8 cellular contexts compared by ENCODE assay signal in genomic region chr1:45384213-45384612, GRCh38. TPM values are rescaled to one million over a fixed set of nuclear protein-coding genes. Genes with fewer than 3 reads are reported as not detected.
DNase-seq lines count a peak whose midpoint lies in the region; ATAC-seq, FAIRE-seq and TF ChIP-seq lines count a peak whose summit lies in the region.
"Not testable (repeated sequence)": the region's sequence is repeated elsewhere in the genome, so short reads cannot be mapped to it uniquely, and the experiment has no call there.
"Had no signal": no experiment of that assay in that cellular context is flagged by ENCODE, and none has a peak within 500 bp of the region (broad histone marks: within the 10 kb centered on the region; RNA-seq: fewer than 3 reads in every experiment).

No MANE protein-coding gene starts in this region.

- not testable (repeated sequence) for TF ChIP-seq POLR2A in K562 (conservative IDR thresholded peaks at IDR 0.05)

- TF ChIP-seq RAD21 in K562 (CRISPR knock-in tag; conservative IDR thresholded peaks at IDR 0.05 in 1 of 2, IDR thresholded peaks at IDR 0.05 in 1 of 2), result not testable (repeated sequence)

- H3K4me1 Mint-ChIP-seq in memory B cell, result not testable (repeated sequence)

- H3K36me3 ChIP-seq in K562 (ENCODE audit: control insufficient read depth, insufficient read depth, low read length), result not testable (repeated sequence)

- not testable (repeated sequence) for H3K4me1 ChIP-seq in K562 (replicated peaks in 1 of 2; ENCODE audit: control insufficient read depth in 2 of 2, insufficient read depth in 2 of 2, low read length in 2 of 2)

- ATAC-seq in K562; memory B cell (ENCODE audit: low read depth): not testable (repeated sequence)

- H4K20me1 ChIP-seq in K562 (replicated peaks; ENCODE audit: control insufficient read depth, insufficient read depth, low read length), result not testable (repeated sequence)

- peak overlapping the region; percentile 73 for H3K27ac ChIP-seq in VCaP
- not testable (repeated sequence) for H3K27ac ChIP-seq in K562 (ENCODE audit: extremely low read depth, low read depth, low read length)

- WGBS in K562 (ENCODE audit: insufficient coverage, low coverage, missing lambda C conversion rate), result 20% methylated on average over 4 of the region's 4 CpGs

- not testable (repeated sequence) for H3K9me3 ChIP-seq in K562 (replicated peaks; ENCODE audit: control insufficient read depth, insufficient read depth, low read depth, low read length)

- not testable (repeated sequence) for BruUV-seq in K562 (replicated peaks; lab: Mats Ljungman, UMichigan)

- TF ChIP-seq CTCF in VCaP (conservative IDR thresholded peaks at IDR 0.05); K562 (IDR thresholded peaks at IDR 0.05 in 2 of 3, conservative IDR thresholded peaks at IDR 0.05 in 1 of 3; ENCODE audit: insufficient read depth in 2 of 3, low read depth in 1 of 3, low read length in 3 of 3): not testable (repeated sequence)

- not testable (repeated sequence) for DNase-seq in K562 (ENCODE audit: extremely low read depth in 1 of 4, low spot score in 3 of 4); memory B cell (ENCODE audit: low spot score in 2 of 2)

- POLR2A ChIA-PET in K562 (lab: Yijun Ruan, JAX), result interaction anchor here (0.6 to 1.4 kb wide), 3 partner anchors 10 to 60 kb away, joined by 4 to 5 read pairs (median 4); no protein-coding TSS in a partner anchor

- H3K9ac ChIP-seq in K562 (ENCODE audit: insufficient read depth in 1 of 2, low read depth in 2 of 2, low read length in 2 of 2), result not testable (repeated sequence)

- not testable (repeated sequence) for H3K4me3 ChIP-seq in K562

- intact Hi-C loops in K562 (cut with micrococcal nuclease), result not testable (repeated sequence)

- peak overlapping the region; percentile 1 for H3K27ac Mint-ChIP-seq in memory B cell

- not testable (repeated sequence) for TF ChIP-seq EP300 in K562 (IDR thresholded peaks at IDR 0.05; ENCODE audit: low read length)

- not testable (repeated sequence) for H3K4me2 ChIP-seq in K562 (ENCODE audit: insufficient read depth, low read length)

- FAIRE-seq in K562 (lab: Jason Lieb, UNC), result not testable (repeated sequence)

- H3K79me2 ChIP-seq in K562 (ENCODE audit: control insufficient read depth, insufficient read depth, low read length), result not testable (repeated sequence)

- in situ Hi-C loops in K562 (cut with MboI), result not testable (repeated sequence)

- CTCF ChIA-PET in K562 (lab: Yijun Ruan, JAX; ENCODE audit: low intra/inter-chr PET ratio), result not testable (repeated sequence)

- not testable (repeated sequence) for H3K27me3 ChIP-seq in K562 (ENCODE audit: control insufficient read depth in 2 of 2, insufficient read depth in 2 of 2, low read length in 2 of 2)

- H3K4me3 Mint-ChIP-seq in memory B cell, result not testable (repeated sequence)

- H3K9me3 Mint-ChIP-seq in memory B cell, result not testable (repeated sequence)

- not testable (repeated sequence) for H2AFZ ChIP-seq in K562 (ENCODE audit: low read depth, low read length)

- peaks cover 21% of the 10 kb centered on the region for H3K36me3 Mint-ChIP-seq in memory B cell

- H3K9me1 ChIP-seq in K562 (ENCODE audit: control insufficient read depth, insufficient read depth, low read length), result not testable (repeated sequence)

- not testable (repeated sequence) for H3K27me3 Mint-ChIP-seq in memory B cell

TF ChIP-seq in K562, 482 proteins besides CTCF, POLR2A, EP300 and RAD21:
- TF ChIP-seq, protein P1, sequence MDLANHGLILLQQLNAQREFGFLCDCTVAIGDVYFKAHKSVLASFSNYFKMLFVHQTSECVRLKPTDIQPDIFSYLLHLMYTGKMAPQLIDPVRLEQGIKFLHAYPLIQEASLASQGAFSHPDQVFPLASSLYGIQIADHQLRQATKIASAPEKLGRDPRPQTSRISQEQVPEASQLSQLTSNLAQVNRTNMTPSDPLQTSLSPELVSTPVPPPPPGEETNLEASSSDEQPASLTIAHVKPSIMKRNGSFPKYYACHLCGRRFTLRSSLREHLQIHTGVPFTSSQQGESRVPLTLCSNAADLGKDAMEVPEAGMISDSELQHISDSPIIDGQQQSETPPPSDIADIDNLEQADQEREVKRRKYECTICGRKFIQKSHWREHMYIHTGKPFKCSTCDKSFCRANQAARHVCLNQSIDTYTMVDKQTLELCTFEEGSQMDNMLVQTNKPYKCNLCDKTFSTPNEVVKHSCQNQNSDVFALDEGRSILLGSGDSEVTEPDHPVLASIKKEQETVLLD (IDR thresholded peaks at IDR 0.05), result peak; percentile 49; the same call in 1 of the 2 replicates
- TF ChIP-seq DACH1 (IDR thresholded peaks at IDR 0.05; ENCODE audit: partially characterized antibody) (peak; percentile 98), GATA2 (CRISPR knock-in tag; IDR thresholded peaks at IDR 0.05) (0 out of 2 replicates have a peak, but pooled peaks have one; percentile 46)

RNA-seq across cellular contexts. Expression of gene MUTYH, which starts 44.0 kb away (rescaled TPM):
- total RNA-seq in K562 (2011; cell fraction: chromatin; rRNA removed; ENCODE audit: low replicate concordance), result 71.8 and 131 TPM in 2 replicates
- total RNA-seq in K562 (2011; cell fraction: nucleolus; rRNA removed), result 89.7 and 95.8 TPM in 2 replicates
- total RNA-seq in K562 (2011; cell fraction: nucleoplasm; rRNA removed), result 74.4 and 78.0 TPM in 2 replicates
- total RNA-seq in K562 (2014; rRNA removed) (32.1 and 36.8 TPM in 2 replicates), K562 (2014; rRNA removed; fragmentation: Illumina TruSeq; extraction: Trizol) (13.0 and 16.5 TPM in 2 replicates), K562 (2015; rRNA removed; fragmentation: Illumina TruSeq; extraction: Trizol) (26.8 and 29.0 TPM in 2 replicates), K562 (2021) (36.1 and 37.8 TPM in 2 replicates)
- polyA plus RNA-seq in K562 (2011; rRNA removed) (23.6 and 39.9 TPM in 2 replicates), K562 (2014; fragmentation: Illumina TruSeq; extraction: Trizol) (32.7 and 35.6 TPM in 2 replicates), K562 (2014; fragmentation: Nextera tagmentation; extraction: Ambion mirVana) (1 to 10 TPM; 3.4 to 6.2 TPM), K562 (2014; rRNA removed) (46.2 and 53.5 TPM in 2 replicates)
- 31.3 and 41.8 TPM in 2 replicates for polyA plus RNA-seq in K562 (2011; cell fraction: cytosol; rRNA removed)
- polyA plus RNA-seq in K562 (2011; cell fraction: nucleus; rRNA removed), result 190 and 211 TPM in 2 replicates
- polyA plus RNA-seq in K562 (2012), result 30.0 and 54.0 TPM in 2 replicates
- polyA minus RNA-seq in K562 (2011; rRNA and poly(A)+ RNA removed), result 18.2 and 19.1 TPM in 2 replicates
- 9.2 and 10.9 TPM in 2 replicates for polyA minus RNA-seq in K562 (2011; cell fraction: cytosol; rRNA and poly(A)+ RNA removed)
- polyA minus RNA-seq in K562 (2011; cell fraction: nucleus; rRNA and poly(A)+ RNA removed), result 20.3 and 32.9 TPM in 2 replicates

RNA-seq across cellular contexts. Expression of gene TOE1, which starts 44.2 kb away (rescaled TPM):
- 34.1 and 86.1 TPM in 2 replicates for total RNA-seq in K562 (2011; cell fraction: chromatin; rRNA removed; ENCODE audit: low replicate concordance)
- total RNA-seq in K562 (2011; cell fraction: nucleolus; rRNA removed), result 66.0 and 68.2 TPM in 2 replicates
- total RNA-seq in K562 (2011; cell fraction: nucleoplasm; rRNA removed), result 40.8 and 44.2 TPM in 2 replicates
- 36.7 and 46.9 TPM in 2 replicates for total RNA-seq in K562 (2014; rRNA removed)
- 25.0 and 32.1 TPM in 2 replicates for total RNA-seq in K562 (2014; rRNA removed; fragmentation: Illumina TruSeq; extraction: Trizol)
- 46.5 and 46.9 TPM in 2 replicates for total RNA-seq in K562 (2015; rRNA removed; fragmentation: Illumina TruSeq; extraction: Trizol)
- total RNA-seq in K562 (2021), result 32.5 and 33.9 TPM in 2 replicates
- 30.4 and 36.0 TPM in 2 replicates for polyA plus RNA-seq in K562 (2011; rRNA removed)
- polyA plus RNA-seq in K562 (2011; cell fraction: cytosol; rRNA removed), result 33.1 and 54.6 TPM in 2 replicates
- polyA plus RNA-seq in K562 (2011; cell fraction: nucleus; rRNA removed), result 75.7 and 103 TPM in 2 replicates
- 25.2 and 34.6 TPM in 2 replicates for polyA plus RNA-seq in K562 (2012)
- polyA plus RNA-seq in K562 (2014; fragmentation: Illumina TruSeq; extraction: Trizol), result 40.1 and 47.2 TPM in 2 replicates
- 10 to 100 TPM; 59.8 to 85.7 TPM for polyA plus RNA-seq in K562 (2014; fragmentation: Nextera tagmentation; extraction: Ambion mirVana)
- polyA plus RNA-seq in K562 (2014; rRNA removed), result 38.0 and 44.8 TPM in 2 replicates
- 38.1 and 72.9 TPM in 2 replicates for polyA minus RNA-seq in K562 (2011; rRNA and poly(A)+ RNA removed)
- 21.1 and 35.7 TPM in 2 replicates for polyA minus RNA-seq in K562 (2011; cell fraction: cytosol; rRNA and poly(A)+ RNA removed)
- polyA minus RNA-seq in K562 (2011; cell fraction: nucleus; rRNA and poly(A)+ RNA removed), result 39.9 and 47.7 TPM in 2 replicates

RNA-seq across cellular contexts. Expression of gene HPDL, which starts 57.5 kb away (rescaled TPM):
- not detected in 2 replicates for total RNA-seq in K562 (2011; cell fraction: chromatin; rRNA removed; ENCODE audit: low replicate concordance)
- total RNA-seq in K562 (2011; cell fraction: nucleolus; rRNA removed), result not detected in 2 replicates
- not detected in 2 replicates for total RNA-seq in K562 (2011; cell fraction: nucleoplasm; rRNA removed)
- total RNA-seq in K562 (2014; rRNA removed) (not detected in 2 replicates), K562 (2014; rRNA removed; fragmentation: Illumina TruSeq; extraction: Trizol) (not detected in 2 replicates), K562 (2015; rRNA removed; fragmentation: Illumina TruSeq; extraction: Trizol) (not detected in 2 replicates), K562 (2021) (not detected in 2 replicates)
- polyA plus RNA-seq in K562 (2011; rRNA removed) (not detected in 2 replicates), K562 (2014; fragmentation: Illumina TruSeq; extraction: Trizol) (not detected in 2 replicates), K562 (2014; fragmentation: Nextera tagmentation; extraction: Ambion mirVana) (not detected), K562 (2014; rRNA removed) (not detected in 2 replicates)
- not detected in 2 replicates for polyA plus RNA-seq in K562 (2011; cell fraction: cytosol; rRNA removed)
- not detected in 2 replicates for polyA plus RNA-seq in K562 (2011; cell fraction: nucleus; rRNA removed)
- polyA plus RNA-seq in K562 (2012), result 0.04 and 0.28 TPM in 2 replicates
- polyA minus RNA-seq in K562 (2011; rRNA and poly(A)+ RNA removed), result not detected in 2 replicates
- polyA minus RNA-seq in K562 (2011; cell fraction: cytosol; rRNA and poly(A)+ RNA removed), result not detected in 2 replicates
- polyA minus RNA-seq in K562 (2011; cell fraction: nucleus; rRNA and poly(A)+ RNA removed), result not detected in 2 replicates
- total RNA-seq: A172; CD4-positive, alpha-beta T cell; CD4-positive, CD25-positive, alpha-beta regulatory T cell; Daoy had no signal
- polyA plus RNA-seq: CD14-positive monocyte had no signal
